Comparison of ENCODE assay signal across 8 cellular contexts in the genomic region with DNA sequence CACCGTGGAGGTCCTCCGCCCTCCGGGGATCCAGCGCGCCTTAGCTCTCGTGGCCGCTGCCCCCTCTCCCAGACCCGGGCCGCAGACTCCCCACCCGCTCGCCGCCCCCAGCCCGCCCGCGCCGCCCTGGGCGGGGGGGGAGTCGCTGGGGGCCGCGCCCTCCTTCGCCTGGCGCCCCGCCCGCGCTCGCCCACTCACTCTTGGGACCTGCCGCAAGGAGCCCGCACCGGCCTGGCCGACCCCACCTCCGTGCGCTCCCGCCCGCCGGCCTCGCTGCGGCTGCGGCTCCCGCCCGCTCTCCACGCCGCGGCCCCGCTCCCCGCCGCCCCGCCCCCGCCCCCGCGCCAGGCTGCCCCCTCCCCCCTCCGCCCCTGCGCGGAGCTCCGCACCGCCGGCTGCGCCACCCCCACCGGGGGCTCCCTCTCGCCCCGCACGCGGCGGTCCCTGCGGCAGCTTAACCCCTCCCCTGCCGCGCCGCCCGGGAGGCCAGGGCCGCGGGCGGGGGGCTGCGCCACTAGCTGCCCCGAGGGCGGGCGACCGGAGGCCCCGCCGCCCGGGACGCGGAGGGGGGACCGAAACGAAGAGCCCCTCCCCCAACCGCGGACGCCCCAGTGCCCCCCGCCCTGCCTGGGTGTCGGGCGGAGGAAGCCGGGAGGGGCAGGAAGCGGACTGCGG. TPM values are rescaled to one million over a fixed set of nuclear protein-coding genes. Genes with fewer than 3 reads are reported as not detected.
DNase-seq lines count a peak whose midpoint lies in the region; ATAC-seq, FAIRE-seq and TF ChIP-seq lines count a peak whose summit lies in the region.

No MANE protein-coding gene starts in this region.

- H3K9ac ChIP-seq in PC-3 (ENCODE audit: low read length) (no peak overlapping the region), H1 (replicated peaks in 1 of 4; ENCODE audit: extremely low read depth in 1 of 4, low read depth in 3 of 4, low read length in 3 of 4) (no peak overlapping the region), neuronal stem cell (ENCODE audit: low read depth, low read length, poor library complexity) (peak overlapping the region; percentile 60)

- H3K14ac ChIP-seq in H1 (ENCODE audit: insufficient read length) (no peak overlapping the region), neuronal stem cell (ENCODE audit: low read length) (peak overlapping the region; percentile 17)

- POLR2A ChIA-PET in PC-3 (lab: Charles Lee; ENCODE audit: unreplicated experiment) (no interaction called here), H1 (lab: Charles Lee; ENCODE audit: partially characterized antibody) (interaction anchor here (0.6 to 42.9 kb wide), 7 partner anchors 9 to 511 kb away, joined by 3 to 1087 read pairs (median 3); partner anchors contain the start of genes PYGM and SF1)

- H4K8ac ChIP-seq in H1 (ENCODE audit: extremely low read depth, insufficient read depth, low read length) = no peak overlapping the region
- H4K8ac ChIP-seq in neuronal stem cell (ENCODE audit: low read depth, low read length) = no peak overlapping the region

- no peak overlapping the region for H3K4me3 ChIP-seq in PC-3 (ENCODE audit: low read length)
- H3K4me3 ChIP-seq in H1 (ENCODE audit: extremely low read depth in 1 of 4, insufficient read depth in 2 of 4, low read depth in 3 of 4, low read length in 4 of 4) = peak overlapping the region; percentile 48 to 67 (median 56)
- H3K4me3 ChIP-seq in neuronal stem cell (ENCODE audit: low read length in 2 of 2) = peak overlapping the region; percentile 41 to 73

- CTCF ChIA-PET in PC-3 (lab: Charles Lee) (no interaction called here), H1 (lab: Charles Lee; ENCODE audit: partially characterized antibody) (interaction anchor here (0.6 to 23.7 kb wide), 11 partner anchors 8 to 858 kb away, joined by 3 to 376 read pairs (median 17); partner anchors contain the start of gene PYGM)

- intact Hi-C loops in PC-3 (cut with micrococcal nuclease) = no loop called here

- H3K4me2 ChIP-seq in PC-3 (ENCODE audit: low read length) (peak overlapping the region; percentile 90; the same call in 1 of the 2 replicates), H1 (ENCODE audit: insufficient read depth in 1 of 2, low read depth in 2 of 2, low read length in 2 of 2) (peak overlapping the region; percentile 87 to 89), neuronal stem cell (ENCODE audit: insufficient read depth, low read length, poor library complexity, severe bottlenecking) (peak overlapping the region; percentile 99)

- H2BK5ac ChIP-seq in H1 (ENCODE audit: low read depth, low read length) (no peak overlapping the region), neuronal stem cell (ENCODE audit: low read length) (peak overlapping the region; percentile 95)

- H3K36me3 ChIP-seq in PC-3 (ENCODE audit: low read depth, low read length) (no peaks in the 10 kb centered on the region), H1 (ENCODE audit: control insufficient read depth in 2 of 4, insufficient read depth in 4 of 4, low read length in 3 of 4) (no peaks in the 10 kb centered on the region), neuronal stem cell (replicated peaks in 1 of 2; ENCODE audit: control insufficient read depth in 2 of 2, insufficient read depth in 2 of 2, low read length in 2 of 2) (no peaks in the 10 kb centered on the region)

- ATAC-seq in PC-3 = no peak
- no peak for ATAC-seq in GM18505 (IDR thresholded peaks at IDR 0.05; ENCODE audit: unreplicated experiment)

- no peaks in the 10 kb centered on the region for H3F3A ChIP-seq in PC-3 (ENCODE audit: low read length, unreplicated experiment)

- no peak overlapping the region for H2AFZ ChIP-seq in PC-3 (ENCODE audit: low read length)
- no peak overlapping the region for H2AFZ ChIP-seq in H1 (ENCODE audit: low read length)
- peak overlapping the region; percentile 89 for H2AFZ ChIP-seq in neuronal stem cell (ENCODE audit: low read length)

- FAIRE-seq in H1 (lab: Jason Lieb, UNC) = no peak

- TF ChIP-seq CTCF in PC-3 (conservative IDR thresholded peaks at IDR 0.05; ENCODE audit: low read depth, low read length) (no peak), H1 (IDR thresholded peaks at IDR 0.05; ENCODE audit: control extremely low read depth in 1 of 3, insufficient read depth in 1 of 3, low read depth in 1 of 3, low read length in 3 of 3) (no peak)

- no peak overlapping the region for H4K5ac ChIP-seq in H1 (ENCODE audit: insufficient read length, low read depth, low read length)

- peaks cover 13% of the 10 kb centered on the region for H3K4me1 ChIP-seq in PC-3 (ENCODE audit: insufficient read depth, low read length)
- peaks cover 4 to 27% (median 23%) of the 10 kb centered on the region in 4 experiments for H3K4me1 ChIP-seq in H1 (replicated peaks in 1 of 4; ENCODE audit: control insufficient read depth in 3 of 4, insufficient read depth in 4 of 4, low read length in 3 of 4)
- peaks cover 24 to 25% of the 10 kb centered on the region in 2 donors for H3K4me1 ChIP-seq in neuronal stem cell (ENCODE audit: control insufficient read depth in 2 of 2, insufficient read depth in 1 of 2, low read depth in 1 of 2, low read length in 2 of 2)

- H3K56ac ChIP-seq in H1 (replicated peaks; ENCODE audit: insufficient read length, low read depth, low read length) = no peak overlapping the region

- no peaks in the 10 kb centered on the region for H3K9me2 ChIP-seq in PC-3 (replicated peaks; ENCODE audit: low read length)

- H2BK12ac ChIP-seq in H1 (ENCODE audit: low read depth, low read length) (no peak overlapping the region), neuronal stem cell (ENCODE audit: low read length) (no peak overlapping the region)

- H2BK120ac ChIP-seq in H1 (replicated peaks; ENCODE audit: low read depth, low read length) (no peak overlapping the region), neuronal stem cell (ENCODE audit: low read depth, low read length) (no peak overlapping the region)

- no peak for TF ChIP-seq EP300 in H1 (IDR thresholded peaks at IDR 0.05; ENCODE audit: borderline replicate concordance in 1 of 2, low read depth in 2 of 2, low read length in 2 of 2)

- no peaks in the 10 kb centered on the region for H3K79me2 ChIP-seq in PC-3 (ENCODE audit: low read length)
- H3K79me2 ChIP-seq in H1 (ENCODE audit: control insufficient read depth in 1 of 2, insufficient read depth in 2 of 2, low read length in 2 of 2) = no peaks in the 10 kb centered on the region

- H3K18ac ChIP-seq in H1 (ENCODE audit: extremely low read depth, low read length) (0 out of 2 replicates have a peak overlapping the region, but pooled peaks have one; percentile 65), neuronal stem cell (ENCODE audit: low read length) (peak overlapping the region; percentile 81)

- no peak overlapping the region for H3K27ac ChIP-seq in PC-3 (ENCODE audit: low read length)
- H3K27ac ChIP-seq in H1 (ENCODE audit: low read depth, low read length) = no peak overlapping the region
- no peak overlapping the region for H3K27ac ChIP-seq in neuronal stem cell (replicated peaks; ENCODE audit: low read length)

- no peak overlapping the region for H2BK20ac ChIP-seq in H1 (ENCODE audit: low read length)

- no TSS peak for BruUV-seq in PC-3 (replicated peaks; lab: Mats Ljungman, UMichigan)

- H4K20me1 ChIP-seq in PC-3 (ENCODE audit: low read length) (no peaks in the 10 kb centered on the region), H1 (replicated peaks in 1 of 2; ENCODE audit: control insufficient read depth in 1 of 2, insufficient read depth in 2 of 2, low read length in 2 of 2) (no peaks in the 10 kb centered on the region)

- no peaks in the 10 kb centered on the region for H3K9me3 ChIP-seq in PC-3 (ENCODE audit: low read length)
- H3K9me3 ChIP-seq in H1 (ENCODE audit: insufficient read depth in 2 of 2, low read depth in 1 of 2, low read length in 1 of 2) = no peaks in the 10 kb centered on the region
- H3K9me3 ChIP-seq in neuronal stem cell (replicated peaks in 1 of 2; ENCODE audit: control insufficient read depth in 2 of 2, insufficient read depth in 1 of 2, low read depth in 1 of 2, low read length in 2 of 2) = peaks cover 0 to 8% of the 10 kb centered on the region in 2 donors

- peaks cover 35% of the 10 kb centered on the region for H3K23me2 ChIP-seq in H1 (ENCODE audit: low read depth, low read length)

- no peaks in the 10 kb centered on the region for H3K79me1 ChIP-seq in H1 (ENCODE audit: low read depth, low read length)
- H3K79me1 ChIP-seq in neuronal stem cell (ENCODE audit: low read depth, low read length) = peaks cover 5% of the 10 kb centered on the region

- no peak overlapping the region for H2AK5ac ChIP-seq in H1 (ENCODE audit: low read depth, low read length)
- peak overlapping the region; percentile 93 for H2AK5ac ChIP-seq in neuronal stem cell (ENCODE audit: low read depth, low read length)

- H2BK15ac ChIP-seq in H1 (ENCODE audit: low read length) (no peak overlapping the region), neuronal stem cell (ENCODE audit: low read length) (peak overlapping the region; percentile 89)

- H3K27me3 ChIP-seq in PC-3 (ENCODE audit: low read length) (peaks cover 36% of the 10 kb centered on the region), H1 (replicated peaks in 1 of 4; ENCODE audit: control insufficient read depth in 3 of 4, extremely low read depth in 1 of 4, insufficient read depth in 3 of 4, low read length in 3 of 4) (peaks cover 0 to 32% (median 19%) of the 10 kb centered on the region in 4 experiments; a peak in 5 of 7 replicates), neuronal stem cell (ENCODE audit: control insufficient read depth in 3 of 3, insufficient read depth in 3 of 3, low read depth in 1 of 3, low read length in 3 of 3) (peaks cover 30 to 54% (median 53%) of the 10 kb centered on the region in 3 experiments)

- TF ChIP-seq RAD21 in H1 (IDR thresholded peaks at IDR 0.05 in 1 of 2, conservative IDR thresholded peaks at IDR 0.05 in 1 of 2; ENCODE audit: low read depth in 2 of 2, low read length in 2 of 2) = no peak

- H3K4ac ChIP-seq in H1 (replicated peaks; ENCODE audit: insufficient read length, low read depth, low read length) = no peak overlapping the region
- no peak overlapping the region for H3K4ac ChIP-seq in neuronal stem cell (ENCODE audit: low read length)

- H4K91ac ChIP-seq in H1 (replicated peaks; ENCODE audit: insufficient read length, low read length) = no peak overlapping the region
- H4K91ac ChIP-seq in neuronal stem cell (ENCODE audit: low read depth, low read length, poor library complexity) = no peak overlapping the region

- no peak overlapping the region for H3K23ac ChIP-seq in H1 (ENCODE audit: insufficient read length)
- peak overlapping the region; percentile 93 for H3K23ac ChIP-seq in neuronal stem cell (ENCODE audit: low read depth, low read length, poor library complexity)

- DNase-seq in D341Med (ENCODE audit: low spot score) (peak; percentile 71), PC-3 (no peak), H1 (ENCODE audit: low read depth in 1 of 2, low spot score in 2 of 2) (peak in 1 of 2 experiments; percentile 59), neuronal stem cell (ENCODE audit: low spot score) (no peak), AG20443 (ENCODE audit: low spot score) (no peak), NCI-H146 treated with DMSO at 0.1 percent for 48 hours (lab: John Stamatoyannopoulos, UW; ENCODE audit: unreplicated experiment) (no peak)
- no peak for DNase-seq in stimulated activated CD4-positive, alpha-beta T cell treated with anti-CD3 and anti-CD28 coated beads, Interleukin-4, amount 100 ng/mL, for 1 hour

- 0% methylated on average over 2 of the region's 92 CpGs; no CpG with 5 or more reads in 1 of the 2 experiments for WGBS in H1 (ENCODE audit: extremely low coverage in 1 of 2, insufficient coverage in 1 of 2, insufficient read length in 1 of 2, insufficient replicate concordance in 2 of 2, low coverage in 1 of 2, low lambda C conversion rate in 2 of 2, missing lambda C conversion rate in 1 of 2), 2 experiments
- WGBS in neuronal stem cell (ENCODE audit: extremely low coverage in 2 of 2, insufficient read length in 2 of 2, insufficient replicate concordance in 1 of 2), 2 donors = no CpG with 5 or more reads among the region's 92 CpGs

- TF ChIP-seq POLR2A in H1 (IDR thresholded peaks at IDR 0.05; ENCODE audit: control extremely low read depth in 1 of 2, low read depth in 2 of 2, low read length in 2 of 2) (no peak), GM18505 (IDR thresholded peaks at IDR 0.05; ENCODE audit: borderline replicate concordance, extremely low read depth, insufficient read depth, insufficient read length) (no peak)

RNA-seq across cellular contexts. Expression of gene RASGRP2, which starts 0.7 kb away (rescaled TPM):
- not detected in 2 replicates for total RNA-seq in PC-3 (2014; rRNA removed)
- 37.9 and 40.6 TPM in 2 replicates for total RNA-seq in H1 (2021; fragmentation: NEBNext Ultra II Directional; extraction: Animal tissue kit (Norgen Biotek cat#: 25700))
- 45.7 and 50.4 TPM in 2 replicates for polyA plus RNA-seq in H1 (2011; rRNA removed)
- polyA plus RNA-seq in H1 (2011; cell fraction: cytosol; rRNA removed) = 41.1 TPM
- polyA plus RNA-seq in H1 (2011; cell fraction: nucleus; rRNA removed) = 127 TPM
- polyA plus RNA-seq in H1 (2012, experiment 1 of 2) = 30.1 to 58.0 TPM (median 54.6 TPM) in 4 replicates
- 31.1 TPM for polyA plus RNA-seq in H1 (2012, experiment 2 of 2)
- polyA plus RNA-seq in H1 (2013, experiment 1 of 2) = 33.0 TPM
- 34.6 TPM for polyA plus RNA-seq in H1 (2013, experiment 2 of 2)
- polyA minus RNA-seq in H1 (2011; rRNA and poly(A)+ RNA removed) = 14.8 and 18.9 TPM in 2 replicates
- 12.3 TPM for polyA minus RNA-seq in H1 (2011; cell fraction: cytosol; rRNA and poly(A)+ RNA removed)
- polyA minus RNA-seq in H1 (2011; cell fraction: nucleus; rRNA and poly(A)+ RNA removed) = 24.8 TPM
- 1.3 TPM for polyA plus RNA-seq in neuronal stem cell (2013, experiment 1 of 2)
- 1.4 TPM for polyA plus RNA-seq in neuronal stem cell (2013, experiment 2 of 2)

RNA-seq across cellular contexts. Expression of gene PYGM, which starts 15.1 kb away (rescaled TPM):
- 0.95 and 1.3 TPM in 2 replicates for total RNA-seq in PC-3 (2014; rRNA removed)
- 9.6 and 9.7 TPM in 2 replicates for total RNA-seq in H1 (2021; fragmentation: NEBNext Ultra II Directional; extraction: Animal tissue kit (Norgen Biotek cat#: 25700))
- 10.0 and 15.2 TPM in 2 replicates for polyA plus RNA-seq in H1 (2011; rRNA removed)
- 10.4 TPM for polyA plus RNA-seq in H1 (2011; cell fraction: cytosol; rRNA removed)
- polyA plus RNA-seq in H1 (2011; cell fraction: nucleus; rRNA removed) = 20.9 TPM
- polyA plus RNA-seq in H1 (2012, experiment 1 of 2) = 9.2 to 15.4 TPM (median 13.0 TPM) in 4 replicates
- polyA plus RNA-seq in H1 (2012, experiment 2 of 2) = 11.5 TPM
- polyA plus RNA-seq in H1 (2013, experiment 1 of 2) = 6.9 TPM
- 6.3 TPM for polyA plus RNA-seq in H1 (2013, experiment 2 of 2)
- polyA minus RNA-seq in H1 (2011; rRNA and poly(A)+ RNA removed) = 13.2 and 16.4 TPM in 2 replicates
- polyA minus RNA-seq in H1 (2011; cell fraction: cytosol; rRNA and poly(A)+ RNA removed) = 12.3 TPM
- 5.4 TPM for polyA minus RNA-seq in H1 (2011; cell fraction: nucleus; rRNA and poly(A)+ RNA removed)
- 1.3 TPM for polyA plus RNA-seq in neuronal stem cell (2013, experiment 1 of 2)
- 1.3 TPM for polyA plus RNA-seq in neuronal stem cell (2013, experiment 2 of 2)

RNA-seq across cellular contexts. Expression of gene NRXN2, which starts 21.7 kb away (rescaled TPM):
- not detected in 2 replicates for total RNA-seq in PC-3 (2014; rRNA removed)
- 11.4 and 11.5 TPM in 2 replicates for total RNA-seq in H1 (2021; fragmentation: NEBNext Ultra II Directional; extraction: Animal tissue kit (Norgen Biotek cat#: 25700))
- 1.3 and 5.7 TPM in 2 replicates for polyA plus RNA-seq in H1 (2011; rRNA removed)
- polyA plus RNA-seq in H1 (2011; cell fraction: cytosol; rRNA removed) = 2.4 TPM
- polyA plus RNA-seq in H1 (2011; cell fraction: nucleus; rRNA removed) = 7.0 TPM
- polyA plus RNA-seq in H1 (2012, experiment 1 of 2) = 6.8 to 12.4 TPM (median 9.6 TPM) in 4 replicates
- polyA plus RNA-seq in H1 (2012, experiment 2 of 2) = 4.9 TPM
- 11.2 TPM for polyA plus RNA-seq in H1 (2013, experiment 1 of 2)
- polyA plus RNA-seq in H1 (2013, experiment 2 of 2) = 12.9 TPM
- polyA minus RNA-seq in H1 (2011; rRNA and poly(A)+ RNA removed) = 10.7 and 12.0 TPM in 2 replicates
- polyA minus RNA-seq in H1 (2011; cell fraction: cytosol; rRNA and poly(A)+ RNA removed) = 8.7 TPM
- 10.3 TPM for polyA minus RNA-seq in H1 (2011; cell fraction: nucleus; rRNA and poly(A)+ RNA removed)
- 33.3 TPM for polyA plus RNA-seq in neuronal stem cell (2013, experiment 1 of 2)
- 33.6 TPM for polyA plus RNA-seq in neuronal stem cell (2013, experiment 2 of 2)

RNA-seq across cellular contexts. Expression of gene SF1, which starts 33.7 kb away (rescaled TPM):
- 209 and 217 TPM in 2 replicates for total RNA-seq in PC-3 (2014; rRNA removed)
- 353 and 365 TPM in 2 replicates for total RNA-seq in H1 (2021; fragmentation: NEBNext Ultra II Directional; extraction: Animal tissue kit (Norgen Biotek cat#: 25700))
- polyA plus RNA-seq in H1 (2011; rRNA removed) = 72.7 and 110 TPM in 2 replicates
- 70.0 TPM for polyA plus RNA-seq in H1 (2011; cell fraction: cytosol; rRNA removed)
- polyA plus RNA-seq in H1 (2011; cell fraction: nucleus; rRNA removed) = 197 TPM
- polyA plus RNA-seq in H1 (2012, experiment 1 of 2) = 259 to 328 TPM (median 273 TPM) in 4 replicates
- 150 TPM for polyA plus RNA-seq in H1 (2012, experiment 2 of 2)
- polyA plus RNA-seq in H1 (2013, experiment 1 of 2) = 194 TPM
- polyA plus RNA-seq in H1 (2013, experiment 2 of 2) = 181 TPM
- 75.9 and 88.7 TPM in 2 replicates for polyA minus RNA-seq in H1 (2011; rRNA and poly(A)+ RNA removed)
- 107 TPM for polyA minus RNA-seq in H1 (2011; cell fraction: cytosol; rRNA and poly(A)+ RNA removed)
- polyA minus RNA-seq in H1 (2011; cell fraction: nucleus; rRNA and poly(A)+ RNA removed) = 210 TPM
- polyA plus RNA-seq in neuronal stem cell (2013, experiment 1 of 2) = 214 TPM
- 215 TPM for polyA plus RNA-seq in neuronal stem cell (2013, experiment 2 of 2)

RNA-seq across cellular contexts. Expression of gene MAP4K2, which starts 58.3 kb away (rescaled TPM):
- 55.6 and 57.0 TPM in 2 replicates for total RNA-seq in PC-3 (2014; rRNA removed)
- 20.7 and 24.0 TPM in 2 replicates for total RNA-seq in H1 (2021; fragmentation: NEBNext Ultra II Directional; extraction: Animal tissue kit (Norgen Biotek cat#: 25700))
- 20.1 and 25.3 TPM in 2 replicates for polyA plus RNA-seq in H1 (2011; rRNA removed)
- polyA plus RNA-seq in H1 (2011; cell fraction: cytosol; rRNA removed) = 22.2 TPM
- polyA plus RNA-seq in H1 (2011; cell fraction: nucleus; rRNA removed) = 54.2 TPM
- 14.0 to 19.1 TPM (median 15.9 TPM) in 4 replicates for polyA plus RNA-seq in H1 (2012, experiment 1 of 2)
- polyA plus RNA-seq in H1 (2012, experiment 2 of 2) = 12.9 TPM
- polyA plus RNA-seq in H1 (2013, experiment 1 of 2) = 11.2 TPM
- 12.0 TPM for polyA plus RNA-seq in H1 (2013, experiment 2 of 2)
- 18.5 and 20.3 TPM in 2 replicates for polyA minus RNA-seq in H1 (2011; rRNA and poly(A)+ RNA removed)
- 11.0 TPM for polyA minus RNA-seq in H1 (2011; cell fraction: cytosol; rRNA and poly(A)+ RNA removed)
- polyA minus RNA-seq in H1 (2011; cell fraction: nucleus; rRNA and poly(A)+ RNA removed) = 11.6 TPM
- polyA plus RNA-seq in neuronal stem cell (2013, experiment 1 of 2) = 11.1 TPM
- 11.6 TPM for polyA plus RNA-seq in neuronal stem cell (2013, experiment 2 of 2)

Comparison
In these comparisons a context has a peak if more than half of its experiments do, and no peak if none do; other contexts are left out.
1. RNA of gene RASGRP2, which starts 0.7 kb away (total RNA-seq): 37.9 to 40.6 TPM in H1; not detected in PC-3; every median in the first group is over 10 times any median in the second.
2. RNA of gene NRXN2, which starts 21.7 kb away (total RNA-seq): 11.4 to 11.5 TPM in H1; not detected in PC-3; every median in the first group is over 10 times any median in the second.
3. Peak in every context shown above with its lines, with median percentiles within 50 percentile points of each other: H3K4me2 ChIP-seq.